ENCODE assay signal across 22 cellular contexts in genomic region chr10:77231884-77232283, GRCh38.
DNase-seq lines count a peak whose midpoint lies in the region; ATAC-seq, FAIRE-seq and TF ChIP-seq lines count a peak whose summit lies in the region.
"Had no signal": no experiment of that assay in that cellular context is flagged by ENCODE, and none has a peak within 500 bp of the region (broad histone marks: within the 10 kb centered on the region; RNA-seq: fewer than 3 reads in every experiment).

No MANE protein-coding gene starts in this region.

- WGBS in GM12878 (ENCODE audit: insufficient coverage, insufficient replicate concordance, low lambda C conversion rate, missing lambda C conversion rate) = 62% methylated on average over 2 of the region's 2 CpGs

- no peaks in the 10 kb centered on the region for H3K9me3 Mint-ChIP-seq in activated CD8-positive, alpha-beta T cell treated with anti-CD3 and anti-CD28 coated beads, Interleukin-2, amount 10 ng/mL, durations not matched to agents 7 days and 5 days (ENCODE audit: insufficient read depth)

- H3K4me2 ChIP-seq in GM12878 (ENCODE audit: control insufficient read depth, insufficient read depth) = no peak overlapping the region

- no peak overlapping the region for H3K27ac Mint-ChIP-seq in activated CD8-positive, alpha-beta T cell treated with anti-CD3 and anti-CD28 coated beads, Interleukin-2, amount 10 ng/mL, durations not matched to agents 7 days and 5 days
- H3K27ac Mint-ChIP-seq: CD4-positive, alpha-beta memory T cell; T-cell had no signal

- peaks cover 17% of the 10 kb centered on the region for H3K27me3 Mint-ChIP-seq in activated CD8-positive, alpha-beta T cell treated with anti-CD3 and anti-CD28 coated beads, Interleukin-2, amount 10 ng/mL, durations not matched to agents 7 days and 5 days (ENCODE audit: low read depth)
- H3K27me3 Mint-ChIP-seq: CD4-positive, alpha-beta memory T cell had no signal

- H3K27me3 ChIP-seq in GM12878 (replicated peaks in 1 of 2; ENCODE audit: control insufficient read depth in 2 of 2, insufficient read depth in 2 of 2, low read length in 1 of 2) = no peaks in the 10 kb centered on the region

- no peak overlapping the region for H2AFZ ChIP-seq in GM12878 (ENCODE audit: control insufficient read depth, low read depth, low read length)
- H2AFZ ChIP-seq: GM23248 had no signal

- TF ChIP-seq CTCF in GM12878 (IDR thresholded peaks at IDR 0.05 in 2 of 3, conservative IDR thresholded peaks at IDR 0.05 in 1 of 3; ENCODE audit: control insufficient read depth in 2 of 3, extremely low read depth in 1 of 3, insufficient read depth in 1 of 3, low read depth in 3 of 3, low read length in 3 of 3) = no peak

- no peak overlapping the region for H3K4me3 ChIP-seq in GM12878
- H3K4me3 ChIP-seq: GM23248, SK-N-MC had no signal

- H3K36me3 Mint-ChIP-seq in activated CD8-positive, alpha-beta T cell treated with anti-CD3 and anti-CD28 coated beads, Interleukin-2, amount 10 ng/mL, durations not matched to agents 7 days and 5 days (ENCODE audit: low read depth) = no peaks in the 10 kb centered on the region
- H3K36me3 Mint-ChIP-seq: CD4-positive, alpha-beta memory T cell; T-cell had no signal

- no peaks in the 10 kb centered on the region for H3K79me2 ChIP-seq in GM12878 (ENCODE audit: control insufficient read depth, insufficient read depth, low read length)

- no peaks in the 10 kb centered on the region for H3K36me3 ChIP-seq in GM12878 (ENCODE audit: control insufficient read depth in 2 of 2, insufficient read depth in 2 of 2, low read length in 1 of 2)

- H4K20me1 ChIP-seq in GM12878 (ENCODE audit: control insufficient read depth, insufficient read depth) = no peaks in the 10 kb centered on the region

- no TSS peak for BruUV-seq in GM12878 (replicated peaks; lab: Mats Ljungman, UMichigan)

- CTCF ChIA-PET in GM12878 (lab: Yijun Ruan, JAX) = interaction anchor here (1.0 to 2.1 kb wide), 5 partner anchors 11 to 409 kb away, joined by 3 to 9 read pairs (median 5); no protein-coding TSS in a partner anchor
- CTCF ChIA-PET in activated CD8-positive, alpha-beta T cell treated with anti-CD3 and anti-CD28 coated beads, Interleukin-2, amount 10 ng/mL, durations not matched to agents 7 days and 5 days (lab: Charles Lee) = no interaction called here

- TF ChIP-seq POLR2A in GM12891 (IDR thresholded peaks at IDR 0.05; ENCODE audit: low read depth, low read length) (no peak), GM12878 (IDR thresholded peaks at IDR 0.05; ENCODE audit: low read depth, low read length) (no peak)

- no peak overlapping the region for H3K4me3 Mint-ChIP-seq in activated CD8-positive, alpha-beta T cell treated with anti-CD3 and anti-CD28 coated beads, Interleukin-2, amount 10 ng/mL, durations not matched to agents 7 days and 5 days
- H3K4me3 Mint-ChIP-seq: CD4-positive, alpha-beta memory T cell; T-cell had no signal

- SMC1A ChIA-PET in GM12878 (lab: Charles Lee; ENCODE audit: uncharacterized antibody, unreplicated experiment) = interaction anchor here (0.7 to 2.0 kb wide), 2 partner anchors 11 to 58 kb away, joined by 3 to 17 read pairs; no protein-coding TSS in a partner anchor

- H3K9me3 ChIP-seq in GM12878 (replicated peaks; ENCODE audit: control insufficient read depth, insufficient read depth, low read length) = no peaks in the 10 kb centered on the region

- RAD21 ChIA-PET in GM12878 (lab: Charles Lee; ENCODE audit: unreplicated experiment) = interaction anchor here (1.1 to 2.4 kb wide), 4 partner anchors 10 to 409 kb away, joined by 4 to 13 read pairs (median 6); no protein-coding TSS in a partner anchor

- no peak for DNase-seq in GM12891 (ENCODE audit: insufficient read length, low spot score)
- DNase-seq in GM12878 (ENCODE audit: low read depth, low spot score) = no peak
- DNase-seq in activated CD8-positive, alpha-beta T cell treated with anti-CD3 and anti-CD28 coated beads, Interleukin-2, amount 10 ng/mL, durations not matched to agents 7 days and 5 days = no peak
- DNase-seq: CD4-positive, alpha-beta memory T cell; DMS79; GM23248; NCI-H1048; NCI-H146; NCI-H2081 treated with DMSO at 0.1 percent for 48 hours; NCI-H510A treated with DMSO at 0.1 percent for 48 hours; NCI-H82; Right ventricle myocardium superior; T-cell had no signal

- ATAC-seq in GM21717 (IDR thresholded peaks at IDR 0.05; ENCODE audit: unreplicated experiment) = peak; percentile 67
- peak; percentile 52 for ATAC-seq in HG03354 (IDR thresholded peaks at IDR 0.05; ENCODE audit: poor library complexity, severe bottlenecking, unreplicated experiment)
- ATAC-seq in GM12878 = peak; percentile 96
- ATAC-seq in activated CD8-positive, alpha-beta T cell treated with anti-CD3 and anti-CD28 coated beads, Interleukin-2, amount 10 ng/mL, durations not matched to agents 7 days and 5 days = no peak
- no peak for ATAC-seq in HG03025 (IDR thresholded peaks at IDR 0.05; ENCODE audit: low FRiP score, unreplicated experiment)
- ATAC-seq in GM19463 (IDR thresholded peaks at IDR 0.05; ENCODE audit: unreplicated experiment) = no peak
- ATAC-seq in HG03521 (IDR thresholded peaks at IDR 0.05; ENCODE audit: unreplicated experiment) = no peak
- ATAC-seq: HCT116, Panc1, T-cell had no signal

- H3K4me1 ChIP-seq in GM12878 (ENCODE audit: control insufficient read depth, insufficient read depth, low read length) = no peaks in the 10 kb centered on the region

- FAIRE-seq in GM12891 (lab: Jason Lieb, UNC) (no peak), GM12878 (lab: Jason Lieb, UNC) (no peak)
- FAIRE-seq: D721Med had no signal

- H3K9ac ChIP-seq in GM12878 (ENCODE audit: control insufficient read depth, insufficient read depth, low read length) = no peak overlapping the region
- H3K9ac ChIP-seq: GM23248 had no signal

- intact Hi-C loops in GM12878 (cut with micrococcal nuclease; ENCODE audit: unreplicated experiment) = no loop called here

- TF ChIP-seq RAD21 in GM12878 (IDR thresholded peaks at IDR 0.05; ENCODE audit: insufficient read depth, low read depth, low read length) = no peak

- peak in 1 of 2 experiments; percentile 50; a peak in 1 of 4 replicates for TF ChIP-seq EP300 in GM12878 (IDR thresholded peaks at IDR 0.05; ENCODE audit: borderline replicate concordance in 1 of 2, control insufficient read depth in 1 of 2, low read depth in 2 of 2, low read length in 2 of 2)

- no peaks in the 10 kb centered on the region for H3K4me1 Mint-ChIP-seq in activated CD8-positive, alpha-beta T cell treated with anti-CD3 and anti-CD28 coated beads, Interleukin-2, amount 10 ng/mL, durations not matched to agents 7 days and 5 days (ENCODE audit: low read depth)
- H3K4me1 Mint-ChIP-seq: CD4-positive, alpha-beta memory T cell; T-cell had no signal

- in situ Hi-C loops in GM12878 (cut with MboI) = no loop called here

- POLR2A ChIA-PET in GM12878 (lab: Charles Lee) = interaction anchor here (1.8 kb wide), 1 partner anchor 14 kb away, joined by 4 read pairs; no protein-coding TSS in a partner anchor
- POLR2A ChIA-PET in activated CD8-positive, alpha-beta T cell treated with anti-CD3 and anti-CD28 coated beads, Interleukin-2, amount 10 ng/mL, durations not matched to agents 7 days and 5 days (lab: Charles Lee) = no interaction called here

- H3K27ac ChIP-seq in GM12878 (ENCODE audit: control insufficient read depth, insufficient read depth) = no peak overlapping the region
- H3K27ac ChIP-seq: GM23248, SK-N-MC had no signal

TF ChIP-seq in GM12891, 5 proteins besides CTCF, POLR2A, EP300 and RAD21:
- peak; percentile 72 for TF ChIP-seq SPI1 (IDR thresholded peaks at IDR 0.05; ENCODE audit: low read depth, low read length)
- TF ChIP-seq TAF1 (IDR thresholded peaks at IDR 0.05; ENCODE audit: low read depth, low read length) = no peak
TF ChIP-seq in GM12891: peak in this region for 1.

TF ChIP-seq in GM12878, 131 proteins besides CTCF, POLR2A, EP300 and RAD21 (continues in another document):
- TF ChIP-seq SP1 (IDR thresholded peaks at IDR 0.05; ENCODE audit: low read depth, low read length) (no peak), TCF12 (IDR thresholded peaks at IDR 0.05; ENCODE audit: low read depth, low read length) (no peak), MTA3 (IDR thresholded peaks at IDR 0.05; ENCODE audit: borderline replicate concordance, low read length) (no peak), GABPA (IDR thresholded peaks at IDR 0.05; ENCODE audit: low read depth) (no peak), MTA2 (IDR thresholded peaks at IDR 0.05; ENCODE audit: low read depth) (0 out of 2 replicates have a peak, but pooled peaks have one; percentile 15), ZNF384 (IDR thresholded peaks at IDR 0.05; ENCODE audit: borderline replicate concordance, low read depth, low read length) (no peak), SIX5 (IDR thresholded peaks at IDR 0.05; ENCODE audit: low read depth, low read length, severe bottlenecking) (no peak), CHD1 (IDR thresholded peaks at IDR 0.05; ENCODE audit: low read depth, low read length) (no peak), NFIC (IDR thresholded peaks at IDR 0.05; ENCODE audit: low read depth, low read length) (peak; percentile 47; the same call in 1 of the 2 replicates), USF1 (IDR thresholded peaks at IDR 0.05; ENCODE audit: borderline replicate concordance, extremely low read length, insufficient read depth, low read depth, low read length) (no peak), NR2C2 (IDR thresholded peaks at IDR 0.05; ENCODE audit: borderline replicate concordance, control insufficient read depth, insufficient read length, low read depth) (no peak), YBX1 (IDR thresholded peaks at IDR 0.05) (no peak), HDAC2 (IDR thresholded peaks at IDR 0.05) (no peak), HCFC1 (IDR thresholded peaks at IDR 0.05; ENCODE audit: low read length) (no peak), MXI1 (IDR thresholded peaks at IDR 0.05; ENCODE audit: low read depth, low read length) (no peak), ZNF24 (IDR thresholded peaks at IDR 0.05) (0 out of 2 replicates have a peak, but pooled peaks have one; percentile 8), ASH2L (IDR thresholded peaks at IDR 0.05; ENCODE audit: borderline replicate concordance, low read depth) (no peak), DPF2 (IDR thresholded peaks at IDR 0.05) (peak; percentile 59; the same call in 1 of the 2 replicates), TARDBP (IDR thresholded peaks at IDR 0.05; ENCODE audit: borderline replicate concordance) (no peak), CBX3 (IDR thresholded peaks at IDR 0.05; ENCODE audit: borderline replicate concordance, low read depth) (no peak)

Comparison
In these comparisons a context has a peak if more than half of its experiments do, and no peak if none do; other contexts are left out.
1. ATAC-seq: peak in GM21717 (single experiment), HG03354 (single experiment) and GM12878 (single experiment); none in activated CD8-positive, alpha-beta T cell treated with anti-CD3 and anti-CD28 coated beads, Interleukin-2, amount 10 ng/mL, durations not matched to agents 7 days and 5 days (single experiment), HG03025 (single experiment), GM19463 (single experiment) and HG03521 (single experiment).